17 cellular contexts compared by ENCODE assay signal in the genomic region with DNA sequence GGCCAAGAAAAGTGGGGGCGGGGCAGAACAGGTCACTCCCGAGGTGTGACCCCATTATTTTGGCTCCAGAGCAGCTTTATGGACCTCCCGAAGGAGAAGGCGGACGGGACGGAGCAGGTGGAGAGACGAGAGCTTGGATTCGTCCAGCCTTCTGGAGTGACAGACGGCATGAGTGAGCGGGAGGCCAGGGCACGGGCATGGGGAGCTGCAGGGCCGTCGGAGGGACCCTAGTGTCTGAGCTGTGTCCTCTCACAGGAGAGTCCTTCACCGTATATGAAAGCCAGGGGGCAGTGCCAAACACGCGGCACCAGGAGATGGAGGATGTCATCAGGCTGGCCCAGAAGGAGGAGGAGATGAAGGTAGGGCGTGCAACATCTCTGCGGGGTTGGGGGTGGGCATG. TPM values are rescaled to one million over a fixed set of nuclear protein-coding genes. Genes with fewer than 3 reads are reported as not detected.
"Had no signal": no experiment of that assay in that cellular context is flagged by ENCODE, and none has a peak within 500 bp of the region (broad histone marks: within the 10 kb centered on the region; RNA-seq: fewer than 3 reads in every experiment).

No MANE protein-coding gene starts in this region.

RNA-seq across cellular contexts. Expression of a gene that starts 11.0 kb away (rescaled TPM):
- total RNA-seq: activated naive CD4-positive, alpha-beta T cell treated with anti-CD3 and anti-CD28 coated beads for 36 hours; activated naive CD8-positive, alpha-beta T cell treated with anti-CD3 and anti-CD28 coated beads for 36 hours; activated naive CD8-positive, alpha-beta T cell treated with anti-CD3 and anti-CD28 coated beads, Interleukin-2, amount 10 ng/mL, durations not matched to agents 7 days and 5 days; activated T-cell treated with anti-CD3 and anti-CD28 coated beads, Interleukin-2, amount 50 U/mL, for 4 hours; activated T-helper 1 cell treated with anti-CD3 and anti-CD28 coated beads, Interleukin-12 subunit alpha, Interleukin-12 subunit beta, Interleukin-2, Interleukin-4 antibody, amounts not matched to agents 30 ng/mL and 10 ng/mL and 1 ng/mL, durations not matched to agents 14 hours and 24 hours and 36 hours; activated T-helper 2 cell treated with anti-CD3 and anti-CD28 coated beads, Interferon-gamma antibody, Interleukin-2, Interleukin-4, amounts not matched to agents 10 μg/mL and 5 μg/mL and 100 μg/mL, durations not matched to agents 14 hours and 24 hours and 36 hours; ascending aorta; astrocyte; body of pancreas; bronchial epithelial cell; cardiac septum; cerebellum had no signal
- polyA plus RNA-seq: adipose tissue, cardiac muscle cell had no signal

RNA-seq across cellular contexts. Expression of a gene that starts 35.5 kb away (rescaled TPM):
- total RNA-seq: activated naive CD8-positive, alpha-beta T cell treated with anti-CD3 and anti-CD28 coated beads for 36 hours; activated naive CD8-positive, alpha-beta T cell treated with anti-CD3 and anti-CD28 coated beads, Interleukin-2, amount 10 ng/mL, durations not matched to agents 7 days and 5 days; activated T-cell treated with anti-CD3 and anti-CD28 coated beads, Interleukin-2, amount 50 U/mL, for 4 hours; activated T-helper 1 cell treated with anti-CD3 and anti-CD28 coated beads, Interleukin-12 subunit alpha, Interleukin-12 subunit beta, Interleukin-2, Interleukin-4 antibody, amounts not matched to agents 30 ng/mL and 10 ng/mL and 1 ng/mL, durations not matched to agents 14 hours and 24 hours and 36 hours; activated T-helper 17 cell treated with anti-CD3 and anti-CD28 coated beads, Interleukin-2, amount 50 U/mL, for 72 hours; activated T-helper 2 cell treated with anti-CD3 and anti-CD28 coated beads, Interferon-gamma antibody, Interleukin-2, Interleukin-4, amounts not matched to agents 10 μg/mL and 5 μg/mL and 100 μg/mL, durations not matched to agents 14 hours and 24 hours and 36 hours; adrenal gland; aorta; ascending aorta; astrocyte; body of pancreas; cardiac septum; cerebellum had no signal
- polyA plus RNA-seq: adrenal gland, aorta, cardiac muscle cell had no signal
